8 cellular contexts compared by ENCODE assay signal in the genomic region with DNA sequence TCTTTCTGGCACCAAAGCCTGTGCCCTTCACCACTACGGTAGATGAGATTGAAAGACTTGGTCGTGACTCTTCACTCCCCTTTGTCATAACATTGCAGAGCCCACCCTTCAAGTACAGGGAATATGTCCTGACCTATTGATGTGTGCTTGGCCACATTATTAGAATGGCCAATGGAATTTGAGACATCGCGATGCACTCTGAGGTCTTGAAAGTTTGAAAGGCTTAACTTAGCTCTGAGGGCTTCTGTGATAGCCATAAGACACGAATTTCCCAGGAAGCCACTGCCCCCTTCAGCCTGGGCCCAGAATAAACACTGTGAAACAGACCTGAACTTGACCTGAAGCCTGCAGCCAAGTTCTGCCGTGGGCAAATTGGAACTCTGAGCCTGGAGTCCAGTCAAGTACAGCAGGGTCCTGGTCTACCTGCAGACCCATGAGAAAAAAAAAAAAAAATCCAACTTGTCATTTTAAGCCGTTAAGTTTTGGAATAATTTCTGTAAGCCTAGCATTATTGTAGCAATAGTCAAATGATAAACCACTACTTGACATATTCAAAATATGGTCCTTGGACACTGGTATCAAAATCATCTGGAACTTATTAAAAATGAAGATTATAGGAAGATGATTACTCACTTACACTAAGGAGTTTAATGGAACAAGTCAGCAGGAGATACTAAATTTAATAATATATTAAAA. TPM values are rescaled to one million over a fixed set of nuclear protein-coding genes. Genes with fewer than 3 reads are reported as not detected.
DNase-seq lines count a peak whose midpoint lies in the region; ATAC-seq and TF ChIP-seq lines count a peak whose summit lies in the region.

No MANE protein-coding gene starts in this region.

- peak; percentile 74 for DNase-seq in ACHN
- no peak for DNase-seq in GM12864 (ENCODE audit: low read depth)
- peak; percentile 28 for DNase-seq in HS-5 (ENCODE audit: low read depth)
- DNase-seq in SJSA1 (ENCODE audit: low read depth in 1 of 2, low spot score in 2 of 2) = peak; percentile 53 to 69
- peak; percentile 3 for DNase-seq in effector CD8-positive, alpha-beta T cell (lab: John Stamatoyannopoulos, UW)
- DNase-seq in medulla oblongata (ENCODE audit: extremely low spot score) = peak; percentile 81
- DNase-seq in aorta = peak in 1 of 2 donors; percentile 73
- DNase-seq in NCI-H2081 treated with DMSO at 0.1 percent for 48 hours (lab: John Stamatoyannopoulos, UW) = no peak

- peak; percentile 62 for TF ChIP-seq CTCF in GM12864 (IDR thresholded peaks at IDR 0.05; ENCODE audit: low read depth, low read length, missing control alignments)

- H3K27ac ChIP-seq in SJSA1 (no peak overlapping the region; the same call in 1 of the 2 replicates), aorta (ENCODE audit: low read depth in 1 of 2, low read length in 2 of 2) (no peak overlapping the region)

- peaks cover 4% of the 10 kb centered on the region; the same call in 1 of the 2 replicates for H3K4me1 ChIP-seq in SJSA1 (replicated peaks)
- H3K4me1 ChIP-seq in aorta (ENCODE audit: control insufficient read depth in 1 of 2, insufficient read depth in 2 of 2, low read length in 2 of 2) = no peaks in the 10 kb centered on the region

- H3K27me3 ChIP-seq in SJSA1 (replicated peaks) (no peaks in the 10 kb centered on the region), aorta (ENCODE audit: control insufficient read depth in 1 of 2, insufficient read depth in 2 of 2, low read length in 1 of 2) (no peaks in the 10 kb centered on the region)

- H3K36me3 ChIP-seq in SJSA1 = no peaks in the 10 kb centered on the region
- H3K36me3 ChIP-seq in aorta (ENCODE audit: control insufficient read depth in 1 of 2, insufficient read depth in 2 of 2, low read length in 1 of 2) = no peaks in the 10 kb centered on the region

- 24 to 37% methylated on average over 7 of the region's 7 CpGs for WGBS in aorta, 2 donors

- H3K4me3 ChIP-seq in GM12864 (ENCODE audit: low read depth, low read length) (no peak overlapping the region), SJSA1 (no peak overlapping the region), aorta (ENCODE audit: low read length in 2 of 2) (no peak overlapping the region)

- intact Hi-C loops in aorta (cut with DNase I) = loop anchor here (5.0 to 10.0 kb wide), 4 partner anchors 258 to 385 kb away; a partner anchor contains a TSS

- in situ Hi-C loops in ACHN (cut with HindIII; ENCODE audit: low pct_ligation_motif_present, low pct_unique_long_range_greater_than_20kb, low sequenced_read_pairs) = no loop called here

- peak; percentile 89 for ATAC-seq in aorta (ENCODE audit: low FRiP score)

- H3K9me3 ChIP-seq in SJSA1 (replicated peaks) (no peaks in the 10 kb centered on the region), aorta (ENCODE audit: control insufficient read depth, low read length) (no peaks in the 10 kb centered on the region)

RNA-seq across cellular contexts. Expression of gene TRAF3IP2, which starts 36.9 kb away (rescaled TPM):
- total RNA-seq in SJSA1 (2014; rRNA removed; shearing (Covaris generic)) = 25.2 and 30.4 TPM in 2 replicates
- 10 to 100 TPM; 24.7 to 39.0 TPM for total RNA-seq in aorta
- polyA plus RNA-seq in aorta = 10 to 100 TPM; 12.0 to 12.2 TPM

Comparison
In these comparisons a context has a peak if more than half of its experiments do, and no peak if none do; other contexts are left out.
1. DNase-seq: peak in ACHN (single experiment), HS-5 (single experiment), SJSA1 (2 of 2), effector CD8-positive, alpha-beta T cell (single experiment) and medulla oblongata (single experiment); none in GM12864 (single experiment) and NCI-H2081 treated with DMSO at 0.1 percent for 48 hours (single experiment).